31 cellular contexts compared by ENCODE assay signal in the genomic region with DNA sequence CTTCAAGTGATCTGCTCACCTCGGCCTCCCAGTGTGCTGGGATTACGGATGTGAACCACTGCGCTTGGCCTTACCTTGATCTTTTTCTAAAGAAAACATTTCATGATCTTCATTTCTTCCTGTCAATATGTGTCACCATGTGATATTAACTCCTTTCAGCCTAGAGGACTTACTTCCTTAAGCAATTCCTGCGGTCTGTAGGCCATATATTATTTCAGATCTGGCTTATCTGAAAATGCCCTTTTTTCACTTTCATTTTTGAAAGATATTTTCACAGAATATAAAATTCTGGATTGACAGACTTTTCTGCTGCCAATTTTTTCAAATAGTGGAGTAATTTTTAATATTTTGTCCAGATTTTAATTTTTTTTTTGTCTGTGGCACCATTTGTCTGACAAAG. TPM values are rescaled to one million over a fixed set of nuclear protein-coding genes. Genes with fewer than 3 reads are reported as not detected.
"Had no signal": no experiment of that assay in that cellular context is flagged by ENCODE, and none has a peak within 500 bp of the region (broad histone marks: within the 10 kb centered on the region; RNA-seq: fewer than 3 reads in every experiment).

No MANE protein-coding gene starts in this region.

- H3K9me3 Mint-ChIP-seq: activated CD8-positive, alpha-beta T cell treated with anti-CD3 and anti-CD28 coated beads for 36 hours; activated naive CD4-positive, alpha-beta T cell treated with anti-CD3 and anti-CD28 coated beads, Interleukin-2, amount 50 U/mL, for 24 hours; activated T-cell treated with anti-CD3 and anti-CD28 coated beads, Interleukin-2, amount 50 U/mL, for 72 hours; activated T-helper 2 cell treated with anti-CD3 and anti-CD28 coated beads, Interferon-gamma antibody, Interleukin-2, Interleukin-4, amounts not matched to agents 10 μg/mL and 5 μg/mL and 100 μg/mL, durations not matched to agents 14 hours and 24 hours and 36 hours; T-cell had no signal

- H3K4me1 Mint-ChIP-seq: activated naive CD4-positive, alpha-beta T cell treated with anti-CD3 and anti-CD28 coated beads, Interleukin-2, amount 50 U/mL, for 24 hours; T-cell had no signal

- H3K27ac ChIP-seq: breast epithelium, colonic mucosa, SK-N-MC had no signal

- H3K4me3 Mint-ChIP-seq: activated CD8-positive, alpha-beta T cell treated with anti-CD3 and anti-CD28 coated beads for 36 hours; activated naive CD4-positive, alpha-beta T cell treated with anti-CD3 and anti-CD28 coated beads, Interleukin-2, amount 50 U/mL, for 24 hours; activated T-cell treated with anti-CD3 and anti-CD28 coated beads, Interleukin-2, amount 50 U/mL, for 72 hours; T-cell had no signal

- H3K27me3 ChIP-seq: colonic mucosa had no signal

- H3K4me3 ChIP-seq: breast epithelium, colonic mucosa, SK-N-MC had no signal

- H3K27ac Mint-ChIP-seq: activated CD8-positive, alpha-beta T cell treated with anti-CD3 and anti-CD28 coated beads for 36 hours; activated naive CD4-positive, alpha-beta T cell treated with anti-CD3 and anti-CD28 coated beads, Interleukin-2, amount 50 U/mL, for 24 hours; activated T-cell treated with anti-CD3 and anti-CD28 coated beads, Interleukin-2, amount 50 U/mL, for 72 hours; activated T-helper 2 cell treated with anti-CD3 and anti-CD28 coated beads, Interferon-gamma antibody, Interleukin-2, Interleukin-4, amounts not matched to agents 10 μg/mL and 5 μg/mL and 100 μg/mL, durations not matched to agents 14 hours and 24 hours and 36 hours; T-cell had no signal

- H3K36me3 Mint-ChIP-seq: activated naive CD4-positive, alpha-beta T cell treated with anti-CD3 and anti-CD28 coated beads, Interleukin-2, amount 50 U/mL, for 24 hours; T-cell had no signal

- H3K4me1 ChIP-seq: breast epithelium, colonic mucosa had no signal

- DNase-seq: activated CD4-positive, alpha-beta T cell treated with anti-CD3 and anti-CD28 coated beads for 4 hours; activated CD8-positive, alpha-beta memory T cell treated with anti-CD3 and anti-CD28 coated beads, Interleukin-2, amount 50 U/mL, for 4 hours; activated CD8-positive, alpha-beta T cell treated with anti-CD3 and anti-CD28 coated beads for 36 hours; activated gamma-delta T cell treated with Interleukin-2 at 50 U/mL for 16 hours; activated T-cell treated with anti-CD3 and anti-CD28 coated beads, Interleukin-2, amount 50 U/mL, for 72 hours; aorta; caudate nucleus; colonic mucosa; Kasumi-1; KBM-7; NCI-H1105 treated with DMSO at 0.1 percent for 48 hours; NCI-H1436 treated with DMSO at 0.1 percent for 48 hours; NCI-H187; NCI-H2171; NCI-H2227 treated with DMSO at 0.1 percent for 48 hours; NCI-H446 treated with DMSO at 0.1 percent for 48 hours; NCI-H526 treated with DMSO at 0.1 percent for 48 hours; NCI-H82; RPMI8226; T-cell; T-helper 2 cell; T1000 had no signal

- ATAC-seq: activated CD4-positive, CD25-positive, alpha-beta regulatory T cell treated with anti-CD3 and anti-CD28 coated beads, Interleukin-2, amount 50 U/mL, for 24 hours; activated CD8-positive, alpha-beta T cell treated with anti-CD3 and anti-CD28 coated beads for 36 hours; activated T-cell treated with anti-CD3 and anti-CD28 coated beads, Interleukin-2, amount 50 U/mL, for 72 hours; Panc1; Right ventricle myocardium inferior; T-cell had no signal

- H3K9me3 ChIP-seq: breast epithelium, colonic mucosa had no signal

- H3K36me3 ChIP-seq: breast epithelium, colonic mucosa had no signal

RNA-seq across cellular contexts. Expression of gene GPR32, which starts 2.0 kb away (rescaled TPM):
- total RNA-seq: activated CD8-positive, alpha-beta T cell treated with anti-CD3 and anti-CD28 coated beads for 36 hours; activated T-cell treated with anti-CD3 and anti-CD28 coated beads, Interleukin-2, amount 50 U/mL, for 72 hours; activated T-helper 2 cell treated with anti-CD3 and anti-CD28 coated beads, Interferon-gamma antibody, Interleukin-2, Interleukin-4, amounts not matched to agents 10 μg/mL and 5 μg/mL and 100 μg/mL, durations not matched to agents 14 hours and 24 hours and 36 hours; aorta; breast epithelium; cerebellum; colonic mucosa; OCI-LY7; Right ventricle myocardium inferior; T-cell had no signal
- polyA plus RNA-seq: aorta had no signal

RNA-seq across cellular contexts. Expression of gene ACP4, which starts 21.9 kb away (rescaled TPM):
- total RNA-seq: activated CD8-positive, alpha-beta T cell treated with anti-CD3 and anti-CD28 coated beads for 36 hours; activated T-cell treated with anti-CD3 and anti-CD28 coated beads, Interleukin-2, amount 50 U/mL, for 72 hours; activated T-helper 2 cell treated with anti-CD3 and anti-CD28 coated beads, Interferon-gamma antibody, Interleukin-2, Interleukin-4, amounts not matched to agents 10 μg/mL and 5 μg/mL and 100 μg/mL, durations not matched to agents 14 hours and 24 hours and 36 hours; aorta; breast epithelium; cerebellum; colonic mucosa; OCI-LY7; Right ventricle myocardium inferior; T-cell had no signal
- polyA plus RNA-seq: aorta had no signal

RNA-seq across cellular contexts. Expression of gene SHANK1, which starts 48.7 kb away (rescaled TPM):
- total RNA-seq: activated T-helper 2 cell treated with anti-CD3 and anti-CD28 coated beads, Interferon-gamma antibody, Interleukin-2, Interleukin-4, amounts not matched to agents 10 μg/mL and 5 μg/mL and 100 μg/mL, durations not matched to agents 14 hours and 24 hours and 36 hours had no signal

RNA-seq across cellular contexts. Expression of gene KLK1, which starts 55.3 kb away (rescaled TPM):
- total RNA-seq: cerebellum had no signal
